In the genomic region with DNA sequence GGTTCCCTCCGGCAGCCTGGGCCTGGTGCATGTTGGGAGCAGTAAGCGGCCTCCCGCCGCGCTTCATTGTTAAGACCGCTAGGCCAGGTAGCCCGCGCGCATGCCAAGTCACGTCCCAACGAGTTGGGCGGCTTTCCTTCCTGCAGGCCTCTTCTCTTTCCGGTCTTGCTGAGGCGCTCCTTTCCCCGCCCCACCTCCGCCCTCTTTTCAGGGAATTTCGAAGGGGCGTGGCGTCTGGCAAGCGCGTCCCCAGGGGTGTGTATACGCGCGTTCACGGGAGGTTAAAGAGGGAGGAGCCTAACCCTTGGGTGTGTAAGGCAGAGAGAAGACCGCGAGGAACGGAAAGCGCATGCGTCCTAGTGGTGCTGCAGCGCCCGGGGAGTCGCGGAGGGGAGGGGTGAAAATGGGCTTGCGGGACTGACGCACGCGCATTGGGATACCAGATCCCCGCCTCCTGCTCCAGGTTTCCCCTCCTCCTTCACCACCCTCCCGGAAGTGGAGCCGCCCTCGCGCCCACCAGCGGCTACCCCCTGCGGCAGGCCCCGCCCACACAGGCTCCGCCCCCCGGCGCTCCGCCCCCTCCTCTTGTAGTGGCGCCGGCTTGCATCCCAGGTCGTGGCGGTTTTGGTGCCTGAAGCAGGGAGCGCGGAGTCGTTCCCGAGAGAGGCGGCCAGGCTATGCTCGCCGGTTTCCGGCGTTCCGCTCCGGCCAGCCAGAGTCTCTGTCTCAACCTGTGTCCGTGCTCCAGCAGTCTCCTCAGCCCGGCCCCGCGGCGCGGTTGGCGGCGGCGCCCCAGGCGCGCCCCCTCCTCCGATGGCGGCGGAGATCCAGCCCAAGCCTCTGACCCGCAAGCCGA, we compare ENCODE assay signal across 8 cellular contexts. TPM values are rescaled to one million over a fixed set of nuclear protein-coding genes. Genes with fewer than 3 reads are reported as not detected.
DNase-seq lines count a peak whose midpoint lies in the region; ATAC-seq and TF ChIP-seq lines count a peak whose summit lies in the region.

Gene WDFY2 (plus strand): TSS at position 588 of the 856 bp plus-strand sequence. CDS start 226 bp downstream, at position 814.

- intact Hi-C loops in aorta (cut with DNase I), result loop anchor here (1.0 to 10.0 kb wide), 6 partner anchors 61 to 219 kb away; partner anchors contain the start of gene INTS6 (in 1 of the 2)

- in situ Hi-C loops in astrocyte of the cerebellum (cut with HindIII; ENCODE audit: low sequenced_read_pairs), result no loop called here

- no peak for TF ChIP-seq CTCF in astrocyte of the cerebellum (IDR thresholded peaks at IDR 0.05; ENCODE audit: low read depth, low read length, missing control alignments)

- H3K27ac ChIP-seq in rectal smooth muscle tissue (ENCODE audit: low read depth, low read length), result peak within 1 kb of the TSS; percentile 96
- H3K27ac ChIP-seq in aorta (ENCODE audit: low read depth in 1 of 2, low read length in 2 of 2), result peak within 1 kb of the TSS; percentile 49 to 76

- peak within 1 kb of the TSS; percentile 66 for H3K9ac ChIP-seq in rectal smooth muscle tissue (ENCODE audit: low read length)

- H3K36me3 ChIP-seq in rectal smooth muscle tissue (ENCODE audit: control insufficient read depth, insufficient read depth, low read length) (no peaks in the 10 kb centered on the region), aorta (ENCODE audit: control insufficient read depth in 1 of 2, insufficient read depth in 2 of 2, low read length in 1 of 2) (no peaks in the 10 kb centered on the region)

- H3K27me3 ChIP-seq in rectal smooth muscle tissue (ENCODE audit: control insufficient read depth, insufficient read depth, low read length) (no peaks in the 10 kb centered on the region), aorta (ENCODE audit: control insufficient read depth in 1 of 2, insufficient read depth in 2 of 2, low read length in 1 of 2) (no peaks in the 10 kb centered on the region)

- ATAC-seq in GM18505 (IDR thresholded peaks at IDR 0.05; ENCODE audit: unreplicated experiment), result peak; percentile 81
- peak; percentile 78 for ATAC-seq in HG02973 (IDR thresholded peaks at IDR 0.05; ENCODE audit: unreplicated experiment)
- ATAC-seq in aorta (ENCODE audit: low FRiP score), result peak; percentile 98

- peak within 1 kb of the TSS; percentile 80 for H3K4me3 ChIP-seq in astrocyte of the cerebellum (ENCODE audit: low read depth, low read length)
- peak within 1 kb of the TSS; percentile 81 for H3K4me3 ChIP-seq in rectal smooth muscle tissue (ENCODE audit: low read length)
- H3K4me3 ChIP-seq in aorta (ENCODE audit: low read length in 2 of 2), result peak within 1 kb of the TSS; percentile 38 to 95

- WGBS in aorta, 2 donors, result 0% methylated on average over 73 to 81 of the region's 81 CpGs

- peak; percentile 97 for DNase-seq in NCI-H2029 (lab: John Stamatoyannopoulos, UW)
- peak; percentile 99 for DNase-seq in T-helper 22 cell (ENCODE audit: low read depth)
- peak; percentile 100 for DNase-seq in astrocyte of the cerebellum (ENCODE audit: low read depth)
- peak; percentile 94 for DNase-seq in hepatic stellate cell (ENCODE audit: low spot score)
- DNase-seq in aorta, result peak; percentile 100

- TF ChIP-seq POLR2A in GM18505 (IDR thresholded peaks at IDR 0.05; ENCODE audit: borderline replicate concordance, extremely low read depth, insufficient read depth, insufficient read length), result peak; percentile 56

- peaks cover 3% of the 10 kb centered on the region for H3K4me1 ChIP-seq in rectal smooth muscle tissue (ENCODE audit: control insufficient read depth, insufficient read depth, low read length)
- H3K4me1 ChIP-seq in aorta (ENCODE audit: control insufficient read depth in 1 of 2, insufficient read depth in 2 of 2, low read length in 2 of 2), result peaks cover 0 to 5% of the 10 kb centered on the region in 2 donors

- H3K9me3 ChIP-seq in aorta (ENCODE audit: control insufficient read depth, low read length), result no peaks in the 10 kb centered on the region

RNA-seq across cellular contexts. Expression of gene WDFY2, which starts in this region (rescaled TPM):
- 10 to 100 TPM; 15.3 to 24.4 TPM for total RNA-seq in aorta
- polyA plus RNA-seq in aorta, result 1 to 10 TPM; 2.5 to 7.2 TPM

Comparison
In these comparisons a context has a peak if more than half of its experiments do, and no peak if none do; other contexts are left out.
1. Peak in every context shown above with its lines: DNase-seq, ATAC-seq, H3K4me3 ChIP-seq and H3K27ac ChIP-seq.